In the genomic region with DNA sequence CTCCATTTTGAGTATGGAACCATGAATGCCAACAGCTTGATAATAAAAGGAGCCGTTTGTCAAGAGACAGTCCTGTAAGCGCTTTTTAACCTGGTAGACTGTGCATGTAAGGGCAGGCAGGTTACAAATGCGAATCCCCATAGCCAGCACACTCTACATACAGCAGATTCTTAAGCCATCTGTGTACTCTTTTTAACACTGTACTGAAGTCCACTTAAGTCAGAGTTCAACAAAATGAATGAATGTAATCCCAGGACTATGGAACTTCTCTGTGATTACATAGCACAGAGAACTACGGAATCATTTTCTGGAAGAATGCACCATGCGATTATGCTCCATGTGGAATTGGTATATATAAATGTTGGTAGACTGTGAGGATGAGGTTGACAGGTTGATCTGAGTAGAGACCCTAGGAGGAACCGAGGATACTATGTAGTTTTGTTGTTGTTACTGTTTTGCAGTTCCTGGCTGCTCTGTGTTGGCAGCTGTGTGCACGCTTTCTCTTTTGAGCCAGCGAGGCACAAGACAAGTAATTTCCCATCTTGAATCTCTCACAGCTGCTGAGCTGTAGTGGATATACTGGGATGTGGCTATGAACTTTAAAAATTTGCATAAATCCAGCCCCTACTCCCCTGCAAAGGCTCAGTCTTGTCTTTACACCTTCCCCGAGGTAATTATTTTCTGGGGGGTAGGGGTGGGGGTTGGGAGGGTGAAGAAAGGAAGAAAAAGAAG, we compare ENCODE assay signal across 9 cellular contexts. TPM values are rescaled to one million over a fixed set of nuclear protein-coding genes. Genes with fewer than 3 reads are reported as not detected.
DNase-seq lines count a peak whose midpoint lies in the region; ATAC-seq, FAIRE-seq and TF ChIP-seq lines count a peak whose summit lies in the region.
"Had no signal": no experiment of that assay in that cellular context is flagged by ENCODE, and none has a peak within 500 bp of the region (broad histone marks: within the 10 kb centered on the region; RNA-seq: fewer than 3 reads in every experiment).

No MANE protein-coding gene starts in this region.

- H3K36me3 ChIP-seq in GM23338 (ENCODE audit: insufficient read depth) (peaks cover 6% of the 10 kb centered on the region; the same call in 1 of the 2 replicates), Loucy (ENCODE audit: insufficient read depth, low read length) (peaks cover 1% of the 10 kb centered on the region; the same call in 1 of the 2 replicates), bronchial epithelial cell (ENCODE audit: control insufficient read depth, insufficient read depth, low read length) (peaks cover 1% of the 10 kb centered on the region), thymus (ENCODE audit: control insufficient read depth, insufficient read depth) (no peaks in the 10 kb centered on the region)

- peaks cover 57% of the 10 kb centered on the region for H3K4me1 Mint-ChIP-seq in GM23338

- no peak for TF ChIP-seq POLR2A in lower leg skin (IDR thresholded peaks at IDR 0.05)

- H3K4me3 Mint-ChIP-seq in GM23338, result peak overlapping the region; percentile 84

- no peaks in the 10 kb centered on the region for H3K9me3 ChIP-seq in Loucy (ENCODE audit: insufficient read depth, low read depth, low read length)
- no peaks in the 10 kb centered on the region for H3K9me3 ChIP-seq in thymus (ENCODE audit: control insufficient read depth)

- TF ChIP-seq CTCF in GM23338 (conservative IDR thresholded peaks at IDR 0.05; ENCODE audit: low read depth in 2 of 2) (no peak), Loucy (conservative IDR thresholded peaks at IDR 0.05; ENCODE audit: low read length) (no peak), bronchial epithelial cell (IDR thresholded peaks at IDR 0.05; ENCODE audit: insufficient read depth, low read length, severe bottlenecking) (no peak), lower leg skin (IDR thresholded peaks at IDR 0.05) (no peak)

- H3K9ac ChIP-seq in Loucy (ENCODE audit: low read depth, low read length, poor library complexity, severe bottlenecking), result peak overlapping the region; percentile 75

- no peaks in the 10 kb centered on the region for H3K9me2 ChIP-seq in GM23338 (ENCODE audit: insufficient read depth)
- no peaks in the 10 kb centered on the region for H3K9me2 ChIP-seq in Loucy (replicated peaks; ENCODE audit: low read depth, low read length)

- peak overlapping the region; percentile 34; the same call in 1 of the 2 replicates for H2AFZ ChIP-seq in GM23338
- H2AFZ ChIP-seq in Loucy (ENCODE audit: low read length), result peak overlapping the region; percentile 59; the same call in 1 of the 2 replicates

- WGBS in lower leg skin, 2 donors, result 14 to 17% methylated on average over 9 of the region's 9 CpGs
- WGBS in thymus, result 47% methylated on average over 9 of the region's 9 CpGs

- peaks cover 13% of the 10 kb centered on the region for H3K27me3 Mint-ChIP-seq in GM23338 (ENCODE audit: insufficient read depth, low read depth, poor library complexity)

- H3K27me3 ChIP-seq in GM23338 (ENCODE audit: insufficient read depth) (no peaks in the 10 kb centered on the region), Loucy (ENCODE audit: insufficient read depth, low read length, poor library complexity, severe bottlenecking) (no peaks in the 10 kb centered on the region), bronchial epithelial cell (ENCODE audit: control insufficient read depth, insufficient read depth, low read length) (no peaks in the 10 kb centered on the region), thymus (ENCODE audit: control insufficient read depth, insufficient read depth) (no peaks in the 10 kb centered on the region)

- H3K4me3 ChIP-seq in GM23338 (peak overlapping the region; percentile 77), Loucy (ENCODE audit: low read length, poor library complexity, severe bottlenecking) (peak overlapping the region; percentile 73), bronchial epithelial cell (ENCODE audit: low read depth, low read length) (peak overlapping the region; percentile 62), lower leg skin (ENCODE audit: low read depth, poor library complexity, severe bottlenecking) (peak overlapping the region; percentile 64), thymus (ENCODE audit: low read length) (peak overlapping the region; percentile 88)

- no peak for FAIRE-seq in bronchial epithelial cell (lab: Jason Lieb, UNC)

- intact Hi-C loops in lower leg skin (cut with DNase I; ENCODE audit: low total_unique reads), result no loop called here

- H3K27ac Mint-ChIP-seq in GM23338, result peak overlapping the region; percentile 86

- peak; percentile 11 for ATAC-seq in GM23338

- DNase-seq in NCI-H1105 treated with DMSO at 0.1 percent for 48 hours (lab: John Stamatoyannopoulos, UW) (peak; percentile 77), NCI-H1105 (lab: John Stamatoyannopoulos, UW) (no peak), GM23338 (ENCODE audit: low spot score) (no peak), bronchial epithelial cell (ENCODE audit: low read depth) (peak; percentile 32), lower leg skin (ENCODE audit: low spot score in 2 of 2) (no peak)
- no peak for DNase-seq in activated CD4-positive, CD25-positive, alpha-beta regulatory T cell (lab: John Stamatoyannopoulos, UW)

- H3K4me2 ChIP-seq in GM23338 (peak overlapping the region; percentile 82), Loucy (ENCODE audit: low read depth, low read length, poor library complexity, severe bottlenecking) (peak overlapping the region; percentile 84)

- H3K9me3 Mint-ChIP-seq in GM23338, result no peaks in the 10 kb centered on the region

- H3K4me1 ChIP-seq in GM23338 (ENCODE audit: insufficient read depth), result peaks cover 52% of the 10 kb centered on the region
- peaks cover 61% of the 10 kb centered on the region for H3K4me1 ChIP-seq in Loucy (ENCODE audit: insufficient read depth, low read length, poor library complexity, severe bottlenecking)
- peaks cover 33% of the 10 kb centered on the region for H3K4me1 ChIP-seq in thymus (ENCODE audit: control insufficient read depth, insufficient read depth, low read length)

- H3K27ac ChIP-seq in GM23338 (ENCODE audit: low read depth) (peak overlapping the region; percentile 71), thymus (ENCODE audit: low read depth) (peak overlapping the region; percentile 98)
- H3K27ac ChIP-seq: C4-2B had no signal

- H4K20me1 ChIP-seq in GM23338 (replicated peaks; ENCODE audit: insufficient read depth) (peaks cover 16% of the 10 kb centered on the region; the same call in 1 of the 2 replicates), Loucy (ENCODE audit: insufficient read depth, low read length, poor library complexity, severe bottlenecking) (peaks cover 22% of the 10 kb centered on the region)

- H3K36me3 Mint-ChIP-seq in GM23338 (ENCODE audit: low read depth), result peaks cover 37% of the 10 kb centered on the region

- H3K79me2 ChIP-seq in GM23338 (replicated peaks; ENCODE audit: insufficient read depth), result peaks cover 79% of the 10 kb centered on the region
- H3K79me2 ChIP-seq in Loucy (ENCODE audit: insufficient read depth, low read length), result peaks cover 90% of the 10 kb centered on the region

- H3F3A ChIP-seq in GM23338 (replicated peaks; ENCODE audit: low read depth) (no peaks in the 10 kb centered on the region; the same call in 1 of the 2 replicates), Loucy (ENCODE audit: low read depth) (no peaks in the 10 kb centered on the region)

TF ChIP-seq in GM23338, 12 proteins besides CTCF, POLR2A, EP300 and RAD21 (continues in another document):
- TF ChIP-seq STAT1 (IDR thresholded peaks at IDR 0.05; ENCODE audit: unreplicated experiment) (no peak), CREB1 (CRISPR knock-in tag; IDR thresholded peaks at IDR 0.05; ENCODE audit: low read depth) (no peak), EZH2phosphoT487 (IDR thresholded peaks at IDR 0.05; ENCODE audit: unreplicated experiment) (no peak), ZNF114 (CRISPR knock-in tag; IDR thresholded peaks at IDR 0.05) (no peak)
- TF ChIP-seq, protein P1, sequence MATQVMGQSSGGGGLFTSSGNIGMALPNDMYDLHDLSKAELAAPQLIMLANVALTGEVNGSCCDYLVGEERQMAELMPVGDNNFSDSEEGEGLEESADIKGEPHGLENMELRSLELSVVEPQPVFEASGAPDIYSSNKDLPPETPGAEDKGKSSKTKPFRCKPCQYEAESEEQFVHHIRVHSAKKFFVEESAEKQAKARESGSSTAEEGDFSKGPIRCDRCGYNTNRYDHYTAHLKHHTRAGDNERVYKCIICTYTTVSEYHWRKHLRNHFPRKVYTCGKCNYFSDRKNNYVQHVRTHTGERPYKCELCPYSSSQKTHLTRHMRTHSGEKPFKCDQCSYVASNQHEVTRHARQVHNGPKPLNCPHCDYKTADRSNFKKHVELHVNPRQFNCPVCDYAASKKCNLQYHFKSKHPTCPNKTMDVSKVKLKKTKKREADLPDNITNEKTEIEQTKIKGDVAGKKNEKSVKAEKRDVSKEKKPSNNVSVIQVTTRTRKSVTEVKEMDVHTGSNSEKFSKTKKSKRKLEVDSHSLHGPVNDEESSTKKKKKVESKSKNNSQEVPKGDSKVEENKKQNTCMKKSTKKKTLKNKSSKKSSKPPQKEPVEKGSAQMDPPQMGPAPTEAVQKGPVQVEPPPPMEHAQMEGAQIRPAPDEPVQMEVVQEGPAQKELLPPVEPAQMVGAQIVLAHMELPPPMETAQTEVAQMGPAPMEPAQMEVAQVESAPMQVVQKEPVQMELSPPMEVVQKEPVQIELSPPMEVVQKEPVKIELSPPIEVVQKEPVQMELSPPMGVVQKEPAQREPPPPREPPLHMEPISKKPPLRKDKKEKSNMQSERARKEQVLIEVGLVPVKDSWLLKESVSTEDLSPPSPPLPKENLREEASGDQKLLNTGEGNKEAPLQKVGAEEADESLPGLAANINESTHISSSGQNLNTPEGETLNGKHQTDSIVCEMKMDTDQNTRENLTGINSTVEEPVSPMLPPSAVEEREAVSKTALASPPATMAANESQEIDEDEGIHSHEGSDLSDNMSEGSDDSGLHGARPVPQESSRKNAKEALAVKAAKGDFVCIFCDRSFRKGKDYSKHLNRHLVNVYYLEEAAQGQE (IDR thresholded peaks at IDR 0.05; ENCODE audit: unreplicated experiment), result no peak

RNA-seq across cellular contexts. Expression of a gene that starts 21.9 kb away (rescaled TPM):
- total RNA-seq in GM23338 (2014; rRNA removed; shearing (Covaris generic)), result 48.1 and 48.8 TPM in 2 replicates
- polyA plus RNA-seq in GM23338 (2016; fragmentation: Nextera tagmentation; extraction: Ambion mirVana), result 22.4 and 23.6 TPM in 2 replicates
- 35.8 and 36.6 TPM in 2 replicates for total RNA-seq in bronchial epithelial cell
- 10 to 100 TPM; 14.4 to 17.7 (median 15.7) TPM for total RNA-seq in lower leg skin
- 23.8 TPM for polyA plus RNA-seq in thymus

Comparison
In these comparisons a context has a peak if more than half of its experiments do, and no peak if none do; other contexts are left out.
1. DNase-seq: peak in NCI-H1105 treated with DMSO at 0.1 percent for 48 hours (single experiment) and bronchial epithelial cell (single experiment); none in NCI-H1105 (single experiment), GM23338 (single experiment), lower leg skin (0 of 2) and activated CD4-positive, CD25-positive, alpha-beta regulatory T cell (0 of 4).
2. Peak in every context shown above with its lines, with median percentiles within 50 percentile points of each other: H3K4me3 ChIP-seq.